Comparison of ENCODE assay signal across 18 cellular contexts in genomic region chr9:37511715-37512010, GRCh38.
"Had no signal": no experiment of that assay in that cellular context is flagged by ENCODE, and none has a peak within 500 bp of the region (broad histone marks: within the 10 kb centered on the region; RNA-seq: fewer than 3 reads in every experiment).

No MANE protein-coding gene starts in this region.

- ATAC-seq: lower lobe of right lung, right cardiac atrium had no signal

- H3K27me3 Mint-ChIP-seq: activated CD4-positive, alpha-beta memory T cell treated with anti-CD3 and anti-CD28 coated beads, Interleukin-2, amount 10 ng/mL, durations not matched to agents 7 days and 5 days; activated naive CD4-positive, alpha-beta T cell treated with anti-CD3 and anti-CD28 coated beads, Interleukin-2, amount 10 ng/mL, durations not matched to agents 7 days and 5 days; activated naive CD8-positive, alpha-beta T cell treated with anti-CD3 and anti-CD28 coated beads, Interleukin-2, amount 50 U/mL, for 24 hours had no signal

- DNase-seq: activated CD4-positive, alpha-beta memory T cell treated with anti-CD3 and anti-CD28 coated beads, Interleukin-2, amount 10 ng/mL, durations not matched to agents 7 days and 5 days; activated CD4-positive, alpha-beta T cell treated with anti-CD3 and anti-CD28 coated beads for 48 hours; activated CD4-positive, CD25-positive, alpha-beta regulatory T cell; activated effector memory CD4-positive, alpha-beta T cell treated with Interleukin-2 at 50 U/mL for 16 hours; activated naive CD4-positive, alpha-beta T cell treated with anti-CD3 and anti-CD28 coated beads, Interleukin-2, amount 10 ng/mL, durations not matched to agents 7 days and 5 days; activated T-cell treated with anti-CD3 and anti-CD28 coated beads, Interleukin-2, amount 50 U/mL, for 1 hour; anterior cingulate cortex; caudate nucleus; colonic mucosa; foreskin melanocyte; lower lobe of right lung; psoas muscle; right cardiac atrium; stomach; trophoblast cell had no signal

- H3K4me1 Mint-ChIP-seq: brain, nephron had no signal

- H3K27ac Mint-ChIP-seq: activated CD4-positive, alpha-beta memory T cell treated with anti-CD3 and anti-CD28 coated beads, Interleukin-2, amount 10 ng/mL, durations not matched to agents 7 days and 5 days; activated naive CD4-positive, alpha-beta T cell treated with anti-CD3 and anti-CD28 coated beads, Interleukin-2, amount 10 ng/mL, durations not matched to agents 7 days and 5 days; activated naive CD8-positive, alpha-beta T cell treated with anti-CD3 and anti-CD28 coated beads, Interleukin-2, amount 50 U/mL, for 24 hours; nephron had no signal

- H3K4me3 Mint-ChIP-seq: activated CD4-positive, alpha-beta memory T cell treated with anti-CD3 and anti-CD28 coated beads, Interleukin-2, amount 10 ng/mL, durations not matched to agents 7 days and 5 days; activated naive CD4-positive, alpha-beta T cell treated with anti-CD3 and anti-CD28 coated beads, Interleukin-2, amount 10 ng/mL, durations not matched to agents 7 days and 5 days; activated naive CD8-positive, alpha-beta T cell treated with anti-CD3 and anti-CD28 coated beads, Interleukin-2, amount 50 U/mL, for 24 hours; brain; nephron had no signal

- H3K9me3 Mint-ChIP-seq: activated CD4-positive, alpha-beta memory T cell treated with anti-CD3 and anti-CD28 coated beads, Interleukin-2, amount 10 ng/mL, durations not matched to agents 7 days and 5 days; activated naive CD4-positive, alpha-beta T cell treated with anti-CD3 and anti-CD28 coated beads, Interleukin-2, amount 10 ng/mL, durations not matched to agents 7 days and 5 days; activated naive CD8-positive, alpha-beta T cell treated with anti-CD3 and anti-CD28 coated beads, Interleukin-2, amount 50 U/mL, for 24 hours; brain; nephron had no signal
